Comparison of ENCODE assay signal across 2 cellular contexts in genomic region chr13:79917628-79918027, GRCh38.
TF ChIP-seq lines count a peak whose summit lies in the region.

No MANE protein-coding gene starts in this region.

TF ChIP-seq in IMR-90, 13 proteins besides CTCF, POLR2A, EP300 and RAD21 (continued from another document):
- no peak for TF ChIP-seq NFE2L2 (IDR thresholded peaks at IDR 0.05; ENCODE audit: low read depth, low read length)
- no peak for TF ChIP-seq FOS (IDR thresholded peaks at IDR 0.05; ENCODE audit: low read depth, low read length)
- TF ChIP-seq SMC3 (IDR thresholded peaks at IDR 0.05; ENCODE audit: low read depth, low read length): no peak
- TF ChIP-seq BHLHE40 (IDR thresholded peaks at IDR 0.05; ENCODE audit: low read depth, low read length): no peak
- no peak for TF ChIP-seq CHD1 (IDR thresholded peaks at IDR 0.05; ENCODE audit: low read depth, low read length)
- TF ChIP-seq CEBPB (IDR thresholded peaks at IDR 0.05; ENCODE audit: low read depth, low read length): no peak
- TF ChIP-seq RFX5 (IDR thresholded peaks at IDR 0.05; ENCODE audit: low read depth, low read length): no peak
TF ChIP-seq in IMR-90: peak in this region for 0.

TF ChIP-seq in WTC11, 78 proteins besides CTCF, POLR2A, EP300 and RAD21 (continued from another document):
- TF ChIP-seq KAT7 (CRISPR knock-in tag; IDR thresholded peaks at IDR 0.05; ENCODE audit: borderline replicate concordance): no peak
- no peak for TF ChIP-seq ZBTB43 (CRISPR knock-in tag; IDR thresholded peaks at IDR 0.05)
TF ChIP-seq in WTC11: peak in this region for 0.
